Comparison of ENCODE assay signal across 8 cellular contexts in the genomic region with DNA sequence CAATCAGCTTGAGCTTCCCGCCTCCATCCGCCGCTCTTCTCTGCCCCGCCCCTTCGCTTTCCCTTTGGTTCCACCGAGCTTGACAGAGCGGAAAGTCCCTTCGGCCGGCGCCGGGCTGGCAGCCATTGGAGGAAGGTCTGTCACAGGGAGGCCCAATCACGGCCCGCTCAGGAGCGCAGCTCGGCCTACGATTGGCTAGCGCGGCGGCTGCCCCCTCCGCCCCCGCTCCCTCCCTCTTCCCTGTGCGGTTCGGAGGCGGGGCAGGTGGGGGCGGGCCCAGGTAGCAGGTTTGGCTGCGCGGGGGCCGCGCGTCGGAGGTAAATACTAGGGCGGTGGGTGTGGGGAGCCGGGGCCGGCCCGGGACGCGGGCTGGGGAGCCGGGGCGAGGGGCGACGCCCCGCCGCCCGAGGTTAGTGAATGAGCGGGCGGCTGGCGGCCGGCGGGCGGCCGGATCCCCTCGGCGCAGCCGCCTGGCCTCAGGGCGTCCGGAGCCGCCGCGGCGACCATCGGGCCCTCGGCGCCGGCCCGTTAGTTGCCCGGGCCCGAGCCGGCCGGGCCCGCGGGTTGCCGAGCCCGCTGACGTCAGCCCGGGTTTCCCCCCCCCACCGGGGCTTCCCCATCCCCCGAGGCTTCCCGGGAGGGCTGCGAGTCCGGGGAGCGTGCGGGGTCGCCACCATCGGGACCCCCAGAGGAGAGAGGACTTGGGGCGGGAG. TPM values are rescaled to one million over a fixed set of nuclear protein-coding genes. Genes with fewer than 3 reads are reported as not detected.
DNase-seq lines count a peak whose midpoint lies in the region; ATAC-seq and TF ChIP-seq lines count a peak whose summit lies in the region.

A gene (plus strand): TSS at position 279 of the 713 bp plus-strand sequence. CDS start 7,613 bp downstream, outside the sequence.

- peak within 1 kb of the TSS; percentile 87 for H2AFZ ChIP-seq in smooth muscle cell (ENCODE audit: low read depth)

- CTCF ChIA-PET in AG04450 (lab: Charles Lee) (interaction anchor here (1.4 to 2.4 kb wide), 2 partner anchors 64 to 76 kb away, joined by 6 to 28 read pairs; no protein-coding TSS in a partner anchor), WTC11 (lab: Charles Lee) (interaction anchor here (0.6 to 5.7 kb wide), 13 partner anchors 22 to 307 kb away, joined by 3 to 44 read pairs (median 4); no protein-coding TSS in a partner anchor)

- H3K4me2 ChIP-seq in smooth muscle cell = peak within 1 kb of the TSS; percentile 98

- TF ChIP-seq CTCF in AG04450 (IDR thresholded peaks at IDR 0.05; ENCODE audit: low read depth, low read length) (no peak), WTC11 (IDR thresholded peaks at IDR 0.05) (no peak), cardiac fibroblast (IDR thresholded peaks at IDR 0.05; ENCODE audit: low read depth, low read length) (no peak), smooth muscle cell (IDR thresholded peaks at IDR 0.05; ENCODE audit: borderline replicate concordance, insufficient read depth, poor library complexity, severe bottlenecking) (no peak)

- H3K27ac Mint-ChIP-seq in WTC11 = peak within 1 kb of the TSS; percentile 87; the same call in 1 of the 2 replicates

- no peaks in the 10 kb centered on the region for H3K36me3 ChIP-seq in smooth muscle cell (ENCODE audit: low read depth)

- no peaks in the 10 kb centered on the region for H3K36me3 Mint-ChIP-seq in WTC11

- H4K20me1 ChIP-seq in smooth muscle cell (ENCODE audit: low read depth) = no peaks in the 10 kb centered on the region

- H3K9me3 ChIP-seq in AG04450 (ENCODE audit: control insufficient read depth, insufficient read depth, low read length) (no peaks in the 10 kb centered on the region; the same call in 1 of the 2 replicates), smooth muscle cell (replicated peaks; ENCODE audit: low read depth) (no peaks in the 10 kb centered on the region)

- H3K27me3 Mint-ChIP-seq in WTC11 (ENCODE audit: low read depth) = no peaks in the 10 kb centered on the region; the same call in none of the 2 replicates

- DNase-seq in AG04450 (ENCODE audit: low read depth, low spot score) (peak; percentile 98), NCI-H226 (peak; percentile 99), WTC11 (ENCODE audit: low spot score) (peak; percentile 99), cardiac fibroblast (ENCODE audit: low read depth in 2 of 2) (peak; percentile 100), iPS-NIHi7 (ENCODE audit: extremely low spot score) (peak; percentile 100), smooth muscle cell (lab: John Stamatoyannopoulos, UW; ENCODE audit: unreplicated experiment) (peak; percentile 95)

- peak within 1 kb of the TSS; percentile 68 for H3K27ac ChIP-seq in AG04450 (ENCODE audit: low read depth, low read length)
- peak within 1 kb of the TSS; percentile 71 for H3K27ac ChIP-seq in smooth muscle cell (ENCODE audit: low read depth)

- POLR2A ChIA-PET in AG04450 (lab: Yijun Ruan, JAX) (interaction anchor here (1.1 kb wide), 1 partner anchor 23 kb away, joined by 3 read pairs; no protein-coding TSS in a partner anchor), WTC11 (lab: Charles Lee) (no interaction called here)

- peak within 1 kb of the TSS; percentile 78 for H3K4me3 ChIP-seq in AG04450 (ENCODE audit: low read depth, low read length)
- peak within 1 kb of the TSS; percentile 73 to 75 for H3K4me3 ChIP-seq in cardiac fibroblast (replicated peaks in 1 of 2; ENCODE audit: low read depth in 2 of 2, low read length in 2 of 2)
- H3K4me3 ChIP-seq in smooth muscle cell = peak within 1 kb of the TSS; percentile 92

- no peaks in the 10 kb centered on the region for H3F3A ChIP-seq in smooth muscle cell (ENCODE audit: low read depth)

- no peaks in the 10 kb centered on the region for H3K9me3 Mint-ChIP-seq in WTC11

- no peaks in the 10 kb centered on the region for H3K79me2 ChIP-seq in smooth muscle cell (ENCODE audit: low read depth)

- H3K4me1 Mint-ChIP-seq in WTC11 = peaks cover 34% of the 10 kb centered on the region

- peak within 1 kb of the TSS; percentile 73 for H3K4me3 Mint-ChIP-seq in WTC11

- peak within 1 kb of the TSS; percentile 97 for H3K9ac ChIP-seq in smooth muscle cell (ENCODE audit: low read depth)

- ATAC-seq in GM18909 (IDR thresholded peaks at IDR 0.05; ENCODE audit: poor library complexity, unreplicated experiment) (peak; percentile 94), HG03175 (IDR thresholded peaks at IDR 0.05; ENCODE audit: unreplicated experiment) (peak; percentile 94), WTC11 (peak; percentile 98)

- peaks cover 2% of the 10 kb centered on the region for H3K27me3 ChIP-seq in AG04450 (ENCODE audit: control insufficient read depth, insufficient read depth, low read length)
- no peaks in the 10 kb centered on the region for H3K27me3 ChIP-seq in smooth muscle cell (ENCODE audit: low read depth)

- H3K4me1 ChIP-seq in smooth muscle cell (ENCODE audit: low read depth) = peaks cover 3% of the 10 kb centered on the region

- under 1% methylated on average over 36 of the region's 85 CpGs for WGBS in smooth muscle cell (ENCODE audit: low lambda C conversion rate)

TF ChIP-seq in WTC11, 78 proteins besides CTCF, POLR2A, EP300 and RAD21:
- TF ChIP-seq GABPB1 (CRISPR knock-in tag; IDR thresholded peaks at IDR 0.05) = 0 out of 2 replicates have a peak, but pooled peaks have one; percentile 33
- TF ChIP-seq ATF1 (CRISPR knock-in tag; IDR thresholded peaks at IDR 0.05) = no peak
- TF ChIP-seq NR1H2 (CRISPR knock-in tag; IDR thresholded peaks at IDR 0.05) = no peak
- TF ChIP-seq KAT7 (CRISPR knock-in tag; IDR thresholded peaks at IDR 0.05; ENCODE audit: borderline replicate concordance) = no peak
- TF ChIP-seq GRHL2 (CRISPR knock-in tag; IDR thresholded peaks at IDR 0.05; ENCODE audit: insufficient replicate concordance, severe bottlenecking) = no peak
- peak; percentile 99 for TF ChIP-seq SP1 (CRISPR knock-in tag; conservative IDR thresholded peaks at IDR 0.05)
- no peak for TF ChIP-seq NR2C2 (CRISPR knock-in tag; IDR thresholded peaks at IDR 0.05)
- no peak for TF ChIP-seq JAZF1 (CRISPR knock-in tag; IDR thresholded peaks at IDR 0.05)
- peak; percentile 97 for TF ChIP-seq FOXK1 (CRISPR knock-in tag; IDR thresholded peaks at IDR 0.05)
- no peak for TF ChIP-seq SOX15 (CRISPR knock-in tag; IDR thresholded peaks at IDR 0.05)
- TF ChIP-seq, protein P1, sequence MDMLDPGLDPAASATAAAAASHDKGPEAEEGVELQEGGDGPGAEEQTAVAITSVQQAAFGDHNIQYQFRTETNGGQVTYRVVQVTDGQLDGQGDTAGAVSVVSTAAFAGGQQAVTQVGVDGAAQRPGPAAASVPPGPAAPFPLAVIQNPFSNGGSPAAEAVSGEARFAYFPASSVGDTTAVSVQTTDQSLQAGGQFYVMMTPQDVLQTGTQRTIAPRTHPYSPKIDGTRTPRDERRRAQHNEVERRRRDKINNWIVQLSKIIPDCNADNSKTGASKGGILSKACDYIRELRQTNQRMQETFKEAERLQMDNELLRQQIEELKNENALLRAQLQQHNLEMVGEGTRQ (CRISPR knock-in tag; IDR thresholded peaks at IDR 0.05) = peak; percentile 38
- no peak for TF ChIP-seq IRF2 (CRISPR knock-in tag; IDR thresholded peaks at IDR 0.05; ENCODE audit: borderline replicate concordance, low read depth)
- TF ChIP-seq, protein P2, sequence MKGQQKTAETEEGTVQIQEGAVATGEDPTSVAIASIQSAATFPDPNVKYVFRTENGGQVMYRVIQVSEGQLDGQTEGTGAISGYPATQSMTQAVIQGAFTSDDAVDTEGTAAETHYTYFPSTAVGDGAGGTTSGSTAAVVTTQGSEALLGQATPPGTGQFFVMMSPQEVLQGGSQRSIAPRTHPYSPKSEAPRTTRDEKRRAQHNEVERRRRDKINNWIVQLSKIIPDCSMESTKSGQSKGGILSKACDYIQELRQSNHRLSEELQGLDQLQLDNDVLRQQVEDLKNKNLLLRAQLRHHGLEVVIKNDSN (CRISPR knock-in tag; IDR thresholded peaks at IDR 0.05) = 0 out of 2 replicates have a peak, but pooled peaks have one; percentile 20
- TF ChIP-seq ETV6 (CRISPR knock-in tag; IDR thresholded peaks at IDR 0.05) = no peak
- TF ChIP-seq, protein P3, sequence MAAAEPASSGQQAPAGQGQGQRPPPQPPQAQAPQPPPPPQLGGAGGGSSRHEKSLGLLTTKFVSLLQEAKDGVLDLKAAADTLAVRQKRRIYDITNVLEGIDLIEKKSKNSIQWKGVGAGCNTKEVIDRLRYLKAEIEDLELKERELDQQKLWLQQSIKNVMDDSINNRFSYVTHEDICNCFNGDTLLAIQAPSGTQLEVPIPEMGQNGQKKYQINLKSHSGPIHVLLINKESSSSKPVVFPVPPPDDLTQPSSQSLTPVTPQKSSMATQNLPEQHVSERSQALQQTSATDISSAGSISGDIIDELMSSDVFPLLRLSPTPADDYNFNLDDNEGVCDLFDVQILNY (CRISPR knock-in tag; IDR thresholded peaks at IDR 0.05) = 0 out of 2 replicates have a peak, but pooled peaks have one; percentile 67
- peak; percentile 94 for TF ChIP-seq NFYB (CRISPR knock-in tag; conservative IDR thresholded peaks at IDR 0.05; ENCODE audit: low read depth)
- TF ChIP-seq ZNF263 (CRISPR knock-in tag; IDR thresholded peaks at IDR 0.05; ENCODE audit: low read depth) = no peak

RNA-seq across cellular contexts. Expression of the gene that starts here (rescaled TPM):
- polyA plus RNA-seq in AG04450 (2011; rRNA removed) (22.6 and 27.8 TPM in 2 replicates), smooth muscle cell (10.2 and 11.3 TPM in 2 replicates)
- polyA minus RNA-seq in AG04450 (2011; rRNA and poly(A)+ RNA removed) = 25.8 and 32.3 TPM in 2 replicates
- total RNA-seq in WTC11 (2021) (9.4 to 10.8 TPM (median 9.6 TPM) in 3 replicates), smooth muscle cell (13.8 and 33.3 TPM in 2 replicates)

Comparison
In these comparisons a context has a peak if more than half of its experiments do, and no peak if none do; other contexts are left out.
1. Peak in every context shown above with its lines: DNase-seq, ATAC-seq, H3K4me3 ChIP-seq and H3K27ac ChIP-seq.